Comparison of ENCODE assay signal across 2 cellular contexts in genomic region chr2:176067587-176068002, GRCh38.
TF ChIP-seq lines count a peak whose summit lies in the region.

No MANE protein-coding gene starts in this region.

TF ChIP-seq in GM23338, 12 proteins besides CTCF, POLR2A, EP300 and RAD21:
- no peak for TF ChIP-seq NANOG (IDR thresholded peaks at IDR 0.05; ENCODE audit: borderline replicate concordance)
- no peak for TF ChIP-seq POLR2AphosphoS5 (IDR thresholded peaks at IDR 0.05; ENCODE audit: low read depth)
- TF ChIP-seq ZNF331 (CRISPR knock-in tag; IDR thresholded peaks at IDR 0.05; ENCODE audit: low read depth), result no peak
- no peak for TF ChIP-seq STAT1 (IDR thresholded peaks at IDR 0.05; ENCODE audit: unreplicated experiment)
- no peak for TF ChIP-seq EZH2phosphoT487 (IDR thresholded peaks at IDR 0.05; ENCODE audit: unreplicated experiment)
- no peak for TF ChIP-seq CREB1 (CRISPR knock-in tag; IDR thresholded peaks at IDR 0.05; ENCODE audit: low read depth)
- TF ChIP-seq EZH2 (IDR thresholded peaks at IDR 0.05; ENCODE audit: low read depth, unreplicated experiment), result peak; percentile 56

TF ChIP-seq in HepG2, 621 proteins besides CTCF, POLR2A, EP300 and RAD21:
- 0 out of 2 replicates have a peak, but pooled peaks have one; percentile 4 for TF ChIP-seq CEBPB (IDR thresholded peaks at IDR 0.05; ENCODE audit: borderline replicate concordance, low read depth, low read length)
- no peak for TF ChIP-seq ZSCAN21 (CRISPR knock-in tag; IDR thresholded peaks at IDR 0.05; ENCODE audit: borderline replicate concordance)
- no peak for TF ChIP-seq HMGA1 (CRISPR knock-in tag; conservative IDR thresholded peaks at IDR 0.05)
- TF ChIP-seq, protein P1, sequence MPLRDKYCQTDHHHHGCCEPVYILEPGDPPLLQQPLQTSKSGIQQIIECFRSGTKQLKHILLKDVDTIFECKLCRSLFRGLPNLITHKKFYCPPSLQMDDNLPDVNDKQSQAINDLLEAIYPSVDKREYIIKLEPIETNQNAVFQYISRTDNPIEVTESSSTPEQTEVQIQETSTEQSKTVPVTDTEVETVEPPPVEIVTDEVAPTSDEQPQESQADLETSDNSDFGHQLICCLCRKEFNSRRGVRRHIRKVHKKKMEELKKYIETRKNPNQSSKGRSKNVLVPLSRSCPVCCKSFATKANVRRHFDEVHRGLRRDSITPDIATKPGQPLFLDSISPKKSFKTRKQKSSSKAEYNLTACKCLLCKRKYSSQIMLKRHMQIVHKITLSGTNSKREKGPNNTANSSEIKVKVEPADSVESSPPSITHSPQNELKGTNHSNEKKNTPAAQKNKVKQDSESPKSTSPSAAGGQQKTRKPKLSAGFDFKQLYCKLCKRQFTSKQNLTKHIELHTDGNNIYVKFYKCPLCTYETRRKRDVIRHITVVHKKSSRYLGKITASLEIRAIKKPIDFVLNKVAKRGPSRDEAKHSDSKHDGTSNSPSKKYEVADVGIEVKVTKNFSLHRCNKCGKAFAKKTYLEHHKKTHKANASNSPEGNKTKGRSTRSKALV (CRISPR knock-in tag; IDR thresholded peaks at IDR 0.05), result peak; percentile 74; the same call in 1 of the 2 replicates
- TF ChIP-seq HNRNPLL (IDR thresholded peaks at IDR 0.05; ENCODE audit: low read depth, low read length, poor library complexity, severe bottlenecking), result peak; percentile 9
